ENCODE assay signal across 9 cellular contexts in the genomic region with DNA sequence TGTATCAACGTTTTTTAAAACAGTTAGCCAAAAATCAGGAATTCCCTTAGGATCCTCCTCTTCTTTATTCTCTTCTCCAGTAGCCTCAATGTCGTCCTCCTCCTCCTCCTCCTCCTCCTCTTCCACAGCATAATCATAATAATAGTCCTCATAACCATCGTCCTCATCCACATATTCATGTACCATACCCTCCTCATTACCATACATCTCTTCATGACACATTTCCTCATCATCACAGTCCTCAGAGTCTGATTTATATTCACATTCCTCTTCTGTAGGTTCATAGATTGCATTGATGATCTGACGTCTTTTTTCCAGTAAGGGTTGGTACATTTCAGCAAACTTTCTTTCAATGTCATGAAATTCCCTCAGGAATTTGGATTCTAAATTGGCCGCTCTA. TPM values are rescaled to one million over a fixed set of nuclear protein-coding genes. Genes with fewer than 3 reads are reported as not detected.
DNase-seq lines count a peak whose midpoint lies in the region; ATAC-seq, FAIRE-seq and TF ChIP-seq lines count a peak whose summit lies in the region.
"Had no signal": no experiment of that assay in that cellular context is flagged by ENCODE, and none has a peak within 500 bp of the region (broad histone marks: within the 10 kb centered on the region; RNA-seq: fewer than 3 reads in every experiment).

No MANE protein-coding gene starts in this region.

- no peak for TF ChIP-seq RAD21 in A549 (conservative IDR thresholded peaks at IDR 0.05 in 1 of 2, IDR thresholded peaks at IDR 0.05 in 1 of 2)

- peak overlapping the region; percentile 93 for H2AFZ ChIP-seq in KMS-11 (ENCODE audit: low read depth)

- no peak for TF ChIP-seq POLR2A in A549 (IDR thresholded peaks at IDR 0.05; ENCODE audit: low read length)

- H3K4me1 ChIP-seq in A549 (no peaks in the 10 kb centered on the region), KMS-11 (ENCODE audit: low read depth, poor library complexity, severe bottlenecking) (peaks cover 25% of the 10 kb centered on the region)

- no peaks in the 10 kb centered on the region for H3K9me3 ChIP-seq in A549

- H3K27ac Mint-ChIP-seq in effector memory CD8-positive, alpha-beta T cell: peak overlapping the region; percentile 68 to 95
- no peak overlapping the region for H3K27ac Mint-ChIP-seq in neural crest cell (ENCODE audit: unreplicated experiment)

- DNase-seq in A549 (ENCODE audit: low read depth in 1 of 2, low spot score in 1 of 2) (no peak), neural crest cell (ENCODE audit: low read depth, low spot score) (no peak), HuH-7.5 (ENCODE audit: low spot score) (no peak), kidney glomerular epithelial cell (lab: John Stamatoyannopoulos, UW) (no peak), GM13977 (ENCODE audit: low spot score) (no peak), NOMO-1 treated with dmso at 0.1 percent for 144 hours (lab: John Stamatoyannopoulos, UW; ENCODE audit: unreplicated experiment) (no peak)
- no peak for DNase-seq in effector memory CD8-positive, alpha-beta T cell
- DNase-seq: NCI-H2171 treated with DMSO at 0.1 percent for 48 hours had no signal

- TF ChIP-seq EP300 in A549 (IDR thresholded peaks at IDR 0.05): no peak

- H3K4me2 ChIP-seq in A549 (peak overlapping the region; percentile 82), KMS-11 (peak overlapping the region; percentile 88)

- H4K20me1 ChIP-seq in KMS-11 (ENCODE audit: insufficient read depth): no peaks in the 10 kb centered on the region

- CTCF ChIA-PET in A549 (lab: Yijun Ruan, JAX): no interaction called here

- H3K27ac ChIP-seq in A549: no peak overlapping the region
- H3K27ac ChIP-seq in KMS-11: peak overlapping the region; percentile 92

- POLR2A ChIA-PET in A549 (lab: Yijun Ruan, JAX): no interaction called here

- H3K27me3 ChIP-seq in KMS-11 (ENCODE audit: insufficient read depth, low read depth): no peaks in the 10 kb centered on the region

- no peak for FAIRE-seq in A549 (lab: Jason Lieb, UNC)

- H3K79me2 ChIP-seq in KMS-11 (ENCODE audit: insufficient read depth, low read depth): peaks cover 27% of the 10 kb centered on the region

- WGBS in A549 (ENCODE audit: missing lambda C conversion rate): 24% methylated on average over 5 of the region's 5 CpGs

- H3K36me3 Mint-ChIP-seq in effector memory CD8-positive, alpha-beta T cell (ENCODE audit: insufficient read depth): peaks cover 4% of the 10 kb centered on the region
- no peaks in the 10 kb centered on the region for H3K36me3 Mint-ChIP-seq in neural crest cell (ENCODE audit: low read depth)

- peaks cover 3 to 8% of the 10 kb centered on the region in 2 donors for H3K4me1 Mint-ChIP-seq in effector memory CD8-positive, alpha-beta T cell (ENCODE audit: low read depth in 2 of 2)
- H3K4me1 Mint-ChIP-seq in neural crest cell: peaks cover 21% of the 10 kb centered on the region

- H3K4me3 ChIP-seq in A549: peak overlapping the region; percentile 70
- no peak overlapping the region for H3K4me3 ChIP-seq in KMS-11 (IDR thresholded peaks at IDR 0.05; ENCODE audit: insufficient read depth, low read depth, low read length)

- peaks cover 0 to 18% of the 10 kb centered on the region in 2 donors for H3K27me3 Mint-ChIP-seq in effector memory CD8-positive, alpha-beta T cell
- H3K27me3 Mint-ChIP-seq in neural crest cell (ENCODE audit: low read depth): peaks cover 23% of the 10 kb centered on the region

- TF ChIP-seq CTCF in A549 (IDR thresholded peaks at IDR 0.05) (no peak), KMS-11 (conservative IDR thresholded peaks at IDR 0.05; ENCODE audit: low read depth, low read length) (no peak), neural crest cell (conservative IDR thresholded peaks at IDR 0.05) (no peak), GM13977 (IDR thresholded peaks at IDR 0.05; ENCODE audit: extremely low read depth, insufficient read depth, missing control alignments) (no peak)

- peak overlapping the region; percentile 80 for H3K9ac ChIP-seq in KMS-11

- peak overlapping the region; percentile 76 to 84 for H3K4me3 Mint-ChIP-seq in effector memory CD8-positive, alpha-beta T cell
- peak overlapping the region; percentile 92 for H3K4me3 Mint-ChIP-seq in neural crest cell

- no peak for ATAC-seq in A549
- ATAC-seq in effector memory CD8-positive, alpha-beta T cell (replicated peaks): no peak

- no peaks in the 10 kb centered on the region for H3K36me3 ChIP-seq in KMS-11 (ENCODE audit: insufficient read depth)

- in situ Hi-C loops in GM13977 (cut with MboI; ENCODE audit: low pct_unique_long_range_greater_than_20kb, low sequenced_read_pairs, unreplicated experiment): no loop called here

- no peaks in the 10 kb centered on the region for H3K9me3 Mint-ChIP-seq in effector memory CD8-positive, alpha-beta T cell
- H3K9me3 Mint-ChIP-seq in neural crest cell: peaks cover 4% of the 10 kb centered on the region

TF ChIP-seq in A549, 52 proteins besides CTCF, POLR2A, EP300 and RAD21:
- TF ChIP-seq EHMT2 (IDR thresholded peaks at IDR 0.05; ENCODE audit: low read depth): no peak
- no peak for TF ChIP-seq CHD4 (IDR thresholded peaks at IDR 0.05; ENCODE audit: borderline replicate concordance)
- no peak for TF ChIP-seq TP53 (CRISPR knock-in tag; IDR thresholded peaks at IDR 0.05)
- TF ChIP-seq, protein P1, sequence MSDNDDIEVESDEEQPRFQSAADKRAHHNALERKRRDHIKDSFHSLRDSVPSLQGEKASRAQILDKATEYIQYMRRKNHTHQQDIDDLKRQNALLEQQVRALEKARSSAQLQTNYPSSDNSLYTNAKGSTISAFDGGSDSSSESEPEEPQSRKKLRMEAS (IDR thresholded peaks at IDR 0.05): no peak
- no peak for TF ChIP-seq SREBF2 (IDR thresholded peaks at IDR 0.05)
- no peak for TF ChIP-seq CHD2 (IDR thresholded peaks at IDR 0.05; ENCODE audit: low read length, partially characterized antibody)
- TF ChIP-seq FOSL2 (IDR thresholded peaks at IDR 0.05): no peak
- no peak for TF ChIP-seq FOSL2 (CRISPR knock-in tag; IDR thresholded peaks at IDR 0.05)
- TF ChIP-seq JUNB (IDR thresholded peaks at IDR 0.05): no peak
- no peak for TF ChIP-seq ZNF302 (CRISPR knock-in tag; IDR thresholded peaks at IDR 0.05)
- TF ChIP-seq, protein P2, sequence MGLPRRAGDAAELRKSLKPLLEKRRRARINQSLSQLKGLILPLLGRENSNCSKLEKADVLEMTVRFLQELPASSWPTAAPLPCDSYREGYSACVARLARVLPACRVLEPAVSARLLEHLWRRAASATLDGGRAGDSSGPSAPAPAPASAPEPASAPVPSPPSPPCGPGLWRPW (IDR thresholded peaks at IDR 0.05): no peak
- no peak for TF ChIP-seq TFCP2L1 (CRISPR knock-in tag; IDR thresholded peaks at IDR 0.05)
- TF ChIP-seq NFE2L2 (conservative IDR thresholded peaks at IDR 0.05; ENCODE audit: low read length): no peak
- TF ChIP-seq JUN (IDR thresholded peaks at IDR 0.05): no peak
- no peak for TF ChIP-seq CBX8 (IDR thresholded peaks at IDR 0.05)
- no peak for TF ChIP-seq ZC3H11A (IDR thresholded peaks at IDR 0.05)
- TF ChIP-seq, protein P3, sequence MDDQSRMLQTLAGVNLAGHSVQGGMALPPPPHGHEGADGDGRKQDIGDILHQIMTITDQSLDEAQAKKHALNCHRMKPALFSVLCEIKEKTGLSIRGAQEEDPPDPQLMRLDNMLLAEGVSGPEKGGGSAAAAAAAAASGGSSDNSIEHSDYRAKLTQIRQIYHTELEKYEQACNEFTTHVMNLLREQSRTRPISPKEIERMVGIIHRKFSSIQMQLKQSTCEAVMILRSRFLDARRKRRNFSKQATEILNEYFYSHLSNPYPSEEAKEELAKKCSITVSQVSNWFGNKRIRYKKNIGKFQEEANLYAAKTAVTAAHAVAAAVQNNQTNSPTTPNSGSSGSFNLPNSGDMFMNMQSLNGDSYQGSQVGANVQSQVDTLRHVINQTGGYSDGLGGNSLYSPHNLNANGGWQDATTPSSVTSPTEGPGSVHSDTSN (IDR thresholded peaks at IDR 0.05): no peak
- TF ChIP-seq KDM5A (IDR thresholded peaks at IDR 0.05): no peak

RNA-seq across cellular contexts. Expression of a gene that starts 0.9 kb away (rescaled TPM):
- polyA plus RNA-seq in A549 (2011; rRNA removed) (1.9 and 2.7 TPM in 2 replicates), A549 (2017; fragmentation: RNase III; extraction: RNeasy Plus Mini Kit Qiagen cat#74134 plus additional on column Dnase treatment) (1.3 to 1.8 TPM (median 1.4 TPM) in 3 replicates)
- polyA plus RNA-seq in A549 (2012; cell fraction: cytosol; rRNA removed): 0.57 and 0.65 TPM in 2 replicates
- polyA plus RNA-seq in A549 (2012; cell fraction: nucleus; rRNA removed): 0.38 and 0.69 TPM in 2 replicates
- polyA minus RNA-seq in A549 (2011; rRNA and poly(A)+ RNA removed): 0.29 and 0.39 TPM in 2 replicates
- 7.2 and 7.3 TPM in 2 replicates for total RNA-seq in neural crest cell
